Comparison of ENCODE assay signal across 25 cellular contexts in genomic region chr20:13930246-13930645, GRCh38.
DNase-seq lines count a peak whose midpoint lies in the region; ATAC-seq, FAIRE-seq and TF ChIP-seq lines count a peak whose summit lies in the region.
"Had no signal": no experiment of that assay in that cellular context is flagged by ENCODE, and none has a peak within 500 bp of the region (broad histone marks: within the 10 kb centered on the region; RNA-seq: fewer than 3 reads in every experiment).

No MANE protein-coding gene starts in this region.

- no peak overlapping the region for H3K4me2 ChIP-seq in H1 (ENCODE audit: insufficient read depth in 1 of 2, low read depth in 2 of 2, low read length in 2 of 2)

- H4K8ac ChIP-seq in H1 (ENCODE audit: extremely low read depth, insufficient read depth, low read length), result no peak overlapping the region

- no peaks in the 10 kb centered on the region for H3K23me2 ChIP-seq in H1 (ENCODE audit: low read depth, low read length)

- 41% methylated on average over 3 of the region's 3 CpGs for WGBS in right cardiac atrium
- WGBS in H1 (ENCODE audit: extremely low coverage in 1 of 2, insufficient coverage in 1 of 2, insufficient read length in 1 of 2, insufficient replicate concordance in 2 of 2, low coverage in 1 of 2, low lambda C conversion rate in 2 of 2, missing lambda C conversion rate in 1 of 2), 2 experiments, result 77% methylated on average over 3 of the region's 3 CpGs; no CpG with 5 or more reads in 1 of the 2 experiments

- H3K23ac ChIP-seq in H1 (ENCODE audit: insufficient read length), result no peak overlapping the region

- no peaks in the 10 kb centered on the region for H4K20me1 ChIP-seq in H1 (replicated peaks in 1 of 2; ENCODE audit: control insufficient read depth in 1 of 2, insufficient read depth in 2 of 2, low read length in 2 of 2)

- no peak for TF ChIP-seq POLR2A in H1 (IDR thresholded peaks at IDR 0.05; ENCODE audit: control extremely low read depth in 1 of 2, low read depth in 2 of 2, low read length in 2 of 2)

- no peak for FAIRE-seq in H1 (lab: Jason Lieb, UNC)
- FAIRE-seq: A204.1, astrocyte, frontal cortex had no signal

- H3K9ac ChIP-seq in H1 (replicated peaks in 1 of 4; ENCODE audit: extremely low read depth in 1 of 4, low read depth in 3 of 4, low read length in 3 of 4), result no peak overlapping the region

- no peak overlapping the region for H2AK5ac ChIP-seq in H1 (ENCODE audit: low read depth, low read length)

- no peaks in the 10 kb centered on the region for H3K36me3 ChIP-seq in H1 (ENCODE audit: control insufficient read depth in 2 of 4, insufficient read depth in 4 of 4, low read length in 3 of 4)
- H3K36me3 ChIP-seq: neutrophil, right atrium auricular region had no signal

- intact Hi-C loops in right cardiac atrium (cut with DNase I) (no loop called here), left cardiac atrium (cut with DNase I) (no loop called here)

- no peak overlapping the region for H2BK12ac ChIP-seq in H1 (ENCODE audit: low read depth, low read length)

- TF ChIP-seq RAD21 in H1 (IDR thresholded peaks at IDR 0.05 in 1 of 2, conservative IDR thresholded peaks at IDR 0.05 in 1 of 2; ENCODE audit: low read depth in 2 of 2, low read length in 2 of 2), result no peak

- ATAC-seq in right cardiac atrium (peak; percentile 36 to 51), left cardiac atrium (no peak), HG03571 (IDR thresholded peaks at IDR 0.05; ENCODE audit: unreplicated experiment) (peak; percentile 66), GM21447 (IDR thresholded peaks at IDR 0.05; ENCODE audit: unreplicated experiment) (no peak)
- ATAC-seq: left lobe of liver; mucosa of descending colon; stimulated activated naive CD8-positive, alpha-beta T cell treated with anti-CD3 and anti-CD28 coated beads, Interleukin-15, Interleukin-2, amounts not matched to agents 100 U/mL and 50 U/mL, for 24 hours had no signal

- no peak overlapping the region for H3K27ac ChIP-seq in right cardiac atrium (ENCODE audit: low read length)
- no peak overlapping the region for H3K27ac ChIP-seq in H1 (ENCODE audit: low read depth, low read length)
- H3K27ac ChIP-seq: neutrophil, right atrium auricular region had no signal

- H2BK5ac ChIP-seq in H1 (ENCODE audit: low read depth, low read length), result no peak overlapping the region

- H3K56ac ChIP-seq in H1 (replicated peaks; ENCODE audit: insufficient read length, low read depth, low read length), result no peak overlapping the region

- no peak overlapping the region for H3K4ac ChIP-seq in H1 (replicated peaks; ENCODE audit: insufficient read length, low read depth, low read length)

- H3K79me2 ChIP-seq in H1 (ENCODE audit: control insufficient read depth in 1 of 2, insufficient read depth in 2 of 2, low read length in 2 of 2), result no peaks in the 10 kb centered on the region

- TF ChIP-seq EP300 in H1 (IDR thresholded peaks at IDR 0.05; ENCODE audit: borderline replicate concordance in 1 of 2, low read depth in 2 of 2, low read length in 2 of 2), result no peak

- H2BK120ac ChIP-seq in H1 (replicated peaks; ENCODE audit: low read depth, low read length), result no peak overlapping the region

- no peak overlapping the region for H2BK20ac ChIP-seq in H1 (ENCODE audit: low read length)

- H2AFZ ChIP-seq in H1 (ENCODE audit: low read length), result 0 out of 2 replicates have a peak overlapping the region, but pooled peaks have one; percentile 62

- H3K4me3 ChIP-seq in right cardiac atrium (ENCODE audit: low read length) (no peak overlapping the region), H1 (ENCODE audit: extremely low read depth in 1 of 4, insufficient read depth in 2 of 4, low read depth in 3 of 4, low read length in 4 of 4) (no peak overlapping the region)
- H3K4me3 ChIP-seq: mucosa of descending colon, right atrium auricular region had no signal

- no peak overlapping the region for H4K91ac ChIP-seq in H1 (replicated peaks; ENCODE audit: insufficient read length, low read length)

- H4K5ac ChIP-seq in H1 (ENCODE audit: insufficient read length, low read depth, low read length), result no peak overlapping the region

- H3K79me1 ChIP-seq in H1 (ENCODE audit: low read depth, low read length), result no peaks in the 10 kb centered on the region

- TF ChIP-seq CTCF in H1 (IDR thresholded peaks at IDR 0.05; ENCODE audit: control extremely low read depth in 1 of 3, insufficient read depth in 1 of 3, low read depth in 1 of 3, low read length in 3 of 3) (no peak), GM20000 (IDR thresholded peaks at IDR 0.05; ENCODE audit: extremely low read depth, missing control alignments) (no peak)

- H3K14ac ChIP-seq in H1 (ENCODE audit: insufficient read length), result no peak overlapping the region

- H3K18ac ChIP-seq in H1 (ENCODE audit: extremely low read depth, low read length), result no peak overlapping the region

- POLR2A ChIA-PET in H1 (lab: Charles Lee; ENCODE audit: partially characterized antibody), result no interaction called here

- H3K4me1 ChIP-seq in right cardiac atrium (ENCODE audit: control insufficient read depth, insufficient read depth, low read length) (no peaks in the 10 kb centered on the region), H1 (replicated peaks in 1 of 4; ENCODE audit: control insufficient read depth in 3 of 4, insufficient read depth in 4 of 4, low read length in 3 of 4) (no peaks in the 10 kb centered on the region)

- H2BK15ac ChIP-seq in H1 (ENCODE audit: low read length), result no peak overlapping the region

- H3K9me3 ChIP-seq in right cardiac atrium (ENCODE audit: control insufficient read depth, low read length), result no peaks in the 10 kb centered on the region
- no peaks in the 10 kb centered on the region for H3K9me3 ChIP-seq in H1 (ENCODE audit: insufficient read depth in 2 of 2, low read depth in 1 of 2, low read length in 1 of 2)
- H3K9me3 ChIP-seq: mucosa of descending colon, neutrophil, right atrium auricular region had no signal

- no peaks in the 10 kb centered on the region for H3K27me3 ChIP-seq in right cardiac atrium (ENCODE audit: control insufficient read depth, insufficient read depth)
- no peaks in the 10 kb centered on the region for H3K27me3 ChIP-seq in H1 (replicated peaks in 1 of 4; ENCODE audit: control insufficient read depth in 3 of 4, extremely low read depth in 1 of 4, insufficient read depth in 3 of 4, low read length in 3 of 4)
- H3K27me3 ChIP-seq: neutrophil, right atrium auricular region had no signal

- DNase-seq in right cardiac atrium (no peak), left cardiac atrium (no peak), H1 (ENCODE audit: low read depth in 1 of 2, low spot score in 2 of 2) (no peak), SKM-1 treated with dmso at 0.1 percent for 144 hours (lab: John Stamatoyannopoulos, UW; ENCODE audit: unreplicated experiment) (no peak), GM20000 (ENCODE audit: low spot score) (no peak), anterior cingulate cortex (lab: John Stamatoyannopoulos, UW) (no peak)
- DNase-seq: activated CD4-positive, alpha-beta T cell treated with anti-CD3 and anti-CD28 coated beads for 1 hour; activated CD8-positive, alpha-beta memory T cell treated with anti-CD3 and anti-CD28 coated beads, Interleukin-2, amount 50 U/mL, for 48 hours; activated gamma-delta T cell treated with Interleukin-2 at 50 U/mL for 16 hours; CD4-positive, alpha-beta memory T cell; endodermal cell; H7; MM.1S; mucosa of descending colon; NCI-H2029; NCI-H510A; stimulated activated naive CD8-positive, alpha-beta T cell treated with anti-CD3 and anti-CD28 coated beads, Interleukin-15, Interleukin-2, amounts not matched to agents 100 U/mL and 50 U/mL, for 24 hours had no signal

- CTCF ChIA-PET in H1 (lab: Charles Lee; ENCODE audit: partially characterized antibody), result interaction anchor here (0.6 kb wide), 1 partner anchor 176 kb away, joined by 3 read pairs; no protein-coding TSS in a partner anchor

TF ChIP-seq in H1, 55 proteins besides CTCF, POLR2A, EP300 and RAD21:
- TF ChIP-seq BACH1 (IDR thresholded peaks at IDR 0.05; ENCODE audit: low read length) (no peak), YY1 (IDR thresholded peaks at IDR 0.05; ENCODE audit: low read depth, low read length) (no peak), MAFK (IDR thresholded peaks at IDR 0.05; ENCODE audit: low read depth, low read length) (no peak), GABPA (IDR thresholded peaks at IDR 0.05; ENCODE audit: borderline replicate concordance, insufficient read depth, low read length) (no peak), GTF2F1 (IDR thresholded peaks at IDR 0.05; ENCODE audit: borderline replicate concordance, low read depth, low read length) (no peak), EGR1 (IDR thresholded peaks at IDR 0.05; ENCODE audit: borderline replicate concordance, low read depth, low read length) (no peak)
TF ChIP-seq in H1: peak in this region for 0.

Comparison
In these comparisons a context has a peak if more than half of its experiments do, and no peak if none do; other contexts are left out.
1. ATAC-seq: peak in right cardiac atrium (2 of 2) and HG03571 (single experiment); none in left cardiac atrium (0 of 2) and GM21447 (single experiment).